1 cellular context compared by ENCODE assay signal in genomic region chr11:63671322-63672155, GRCh38.
TF ChIP-seq lines count a peak whose summit lies in the region.

ATL3 (minus strand) TSS chr11:63671376; CDS start chr11:63671335, 41 bp downstream.

TF ChIP-seq in K562, 482 proteins besides CTCF, POLR2A, EP300 and RAD21 (continued from another document):
- TF ChIP-seq KLF16 (IDR thresholded peaks at IDR 0.05): 0 out of 2 replicates have a peak, but pooled peaks have one; percentile 10
- TF ChIP-seq RBM14 (IDR thresholded peaks at IDR 0.05; ENCODE audit: borderline replicate concordance, insufficient read depth, low read depth, low read length): no peak
- no peak; the same call in 1 of the 2 replicates for TF ChIP-seq GATAD2B (IDR thresholded peaks at IDR 0.05; ENCODE audit: borderline replicate concordance)
- peak; percentile 76 for TF ChIP-seq SMAD3 (CRISPR knock-in tag; conservative IDR thresholded peaks at IDR 0.05)
- TF ChIP-seq TEAD2 (tag; IDR thresholded peaks at IDR 0.05): no peak
- TF ChIP-seq SRSF3 (IDR thresholded peaks at IDR 0.05; ENCODE audit: insufficient read depth, low read length): 0 out of 2 replicates have a peak, but pooled peaks have one; percentile 9
- no peak for TF ChIP-seq ZNF75A (CRISPR knock-in tag; IDR thresholded peaks at IDR 0.05)
- TF ChIP-seq MAFK (IDR thresholded peaks at IDR 0.05; ENCODE audit: low read length): peak; percentile 10; the same call in 1 of the 2 replicates
- peak; percentile 76; the same call in 1 of the 2 replicates for TF ChIP-seq TOE1 (IDR thresholded peaks at IDR 0.05; ENCODE audit: borderline replicate concordance)
- TF ChIP-seq TOE1 (CRISPR knock-in tag; IDR thresholded peaks at IDR 0.05; ENCODE audit: borderline replicate concordance, low read depth): peak; percentile 100
